In the genomic region with DNA sequence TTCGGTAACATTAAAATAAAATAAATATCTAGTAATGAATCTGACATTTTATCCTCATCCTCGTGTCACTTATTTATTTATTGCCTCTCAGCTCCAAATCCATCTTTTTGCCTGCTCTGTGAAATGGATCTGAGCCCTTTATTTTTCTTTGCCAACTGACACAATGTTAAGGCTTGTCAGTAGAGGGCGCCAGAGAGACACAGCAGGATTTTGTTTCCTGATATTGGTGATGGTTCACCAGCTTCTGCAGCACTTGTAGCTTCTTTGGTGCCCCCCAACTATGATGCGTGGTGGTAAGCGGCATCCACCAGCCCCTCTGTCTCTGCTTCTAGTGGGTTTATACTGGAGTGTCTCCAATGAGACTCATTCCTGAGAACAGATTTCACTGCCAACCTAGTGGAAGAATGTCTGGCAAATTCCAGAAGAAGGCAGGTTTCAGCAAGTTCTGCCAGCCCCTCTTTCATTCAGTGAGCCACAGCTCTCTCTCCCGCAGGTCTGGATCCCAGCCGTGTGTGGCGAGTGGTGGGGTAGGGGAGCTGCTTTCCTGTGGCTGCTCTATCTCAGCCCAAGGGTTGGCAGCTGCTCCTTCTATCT, we compare ENCODE assay signal across 8 cellular contexts.
DNase-seq lines count a peak whose midpoint lies in the region; ATAC-seq and TF ChIP-seq lines count a peak whose summit lies in the region.

No MANE protein-coding gene starts in this region.

- H3K4me3 Mint-ChIP-seq in activated CD4-positive, alpha-beta memory T cell treated with anti-CD3 and anti-CD28 coated beads for 36 hours, result no peak overlapping the region

- no peaks in the 10 kb centered on the region for H3K36me3 Mint-ChIP-seq in activated CD4-positive, alpha-beta memory T cell treated with anti-CD3 and anti-CD28 coated beads for 36 hours

- H3K27ac ChIP-seq in HCT116 (ENCODE audit: low read depth, low read length) (no peak overlapping the region), esophagus muscularis mucosa (replicated peaks in 1 of 4) (no peak overlapping the region)

- no TSS peak for BruUV-seq in HCT116 (replicated peaks; lab: Mats Ljungman, UMichigan)

- CTCF ChIA-PET in HCT116 (lab: Charles Lee), result interaction anchor here (0.8 to 1.5 kb wide), 3 partner anchors 12 to 230 kb away, joined by 3 to 6 read pairs (median 4); no protein-coding TSS in a partner anchor
- CTCF ChIA-PET in activated CD4-positive, alpha-beta memory T cell treated with anti-CD3 and anti-CD28 coated beads for 36 hours (lab: Charles Lee), result interaction anchor here (0.6 to 3.3 kb wide), 17 partner anchors 8 to 451 kb away, joined by 3 to 20 read pairs (median 5); no protein-coding TSS in a partner anchor

- H3K9ac ChIP-seq in HCT116 (ENCODE audit: low read length), result no peak overlapping the region

- no peaks in the 10 kb centered on the region for H4K20me1 ChIP-seq in HCT116 (ENCODE audit: insufficient read depth)

- no peaks in the 10 kb centered on the region for H3K9me3 Mint-ChIP-seq in activated CD4-positive, alpha-beta memory T cell treated with anti-CD3 and anti-CD28 coated beads for 36 hours

- H3K4me1 ChIP-seq in HCT116 (ENCODE audit: control insufficient read depth in 1 of 2, insufficient read depth in 2 of 2, low read length in 2 of 2) (no peaks in the 10 kb centered on the region), esophagus muscularis mucosa (no peaks in the 10 kb centered on the region)

- no peak overlapping the region for H3K27ac Mint-ChIP-seq in activated CD4-positive, alpha-beta memory T cell treated with anti-CD3 and anti-CD28 coated beads for 36 hours

- no peak overlapping the region for H2AFZ ChIP-seq in HCT116 (ENCODE audit: low read depth, low read length, poor library complexity, severe bottlenecking)

- no peak overlapping the region for H3K4me2 ChIP-seq in HCT116 (ENCODE audit: low read length)

- no peak for TF ChIP-seq POLR2A in HCT116 (IDR thresholded peaks at IDR 0.05; ENCODE audit: borderline replicate concordance, extremely low read depth, insufficient read depth, insufficient read length)
- TF ChIP-seq POLR2A in esophagus muscularis mucosa (IDR thresholded peaks at IDR 0.05; ENCODE audit: low read depth), result no peak

- H3K27me3 Mint-ChIP-seq in activated CD4-positive, alpha-beta memory T cell treated with anti-CD3 and anti-CD28 coated beads for 36 hours, result peaks cover 5% of the 10 kb centered on the region

- no peaks in the 10 kb centered on the region for H3K79me2 ChIP-seq in HCT116 (ENCODE audit: insufficient read depth, low read length)

- RAD21 ChIA-PET in HCT116 (lab: Charles Lee; ENCODE audit: low non-redundant PET in 1 of 2, low total read pairs in 2 of 2, uncharacterized antibody in 2 of 2, unreplicated experiment in 2 of 2), result no interaction called here

- no peaks in the 10 kb centered on the region for H3K9me2 ChIP-seq in HCT116 (ENCODE audit: insufficient read depth)

- 60% methylated on average over 8 of the region's 8 CpGs for WGBS in esophagus muscularis mucosa

- POLR2A ChIA-PET in HCT116 (lab: Charles Lee), result no interaction called here
- POLR2A ChIA-PET in activated CD4-positive, alpha-beta memory T cell treated with anti-CD3 and anti-CD28 coated beads for 36 hours (lab: Charles Lee), result no interaction called here

- no peaks in the 10 kb centered on the region for H3K36me3 ChIP-seq in HCT116 (ENCODE audit: control insufficient read depth in 1 of 2, insufficient read depth in 2 of 2, low read length in 2 of 2)
- H3K36me3 ChIP-seq in esophagus muscularis mucosa, result no peaks in the 10 kb centered on the region

- TF ChIP-seq CTCF in HCT116 (IDR thresholded peaks at IDR 0.05 in 2 of 3, conservative IDR thresholded peaks at IDR 0.05 in 1 of 3; ENCODE audit: borderline replicate concordance in 1 of 3, insufficient read depth in 1 of 3, low read depth in 2 of 3, low read length in 2 of 3), result peak; percentile 39 to 91 (median 86); a peak in 5 of 6 replicates
- TF ChIP-seq CTCF in esophagus muscularis mucosa (IDR thresholded peaks at IDR 0.05), result peak; percentile 36 to 68 (median 48)

- peak; percentile 41 for TF ChIP-seq RAD21 in HCT116 (IDR thresholded peaks at IDR 0.05; ENCODE audit: low read depth)

- DNase-seq in NCI-H2196 (lab: John Stamatoyannopoulos, UW; ENCODE audit: unreplicated experiment), result peak; percentile 17
- DNase-seq in NCI-H2196 treated with DMSO at 0.1 percent for 48 hours (lab: John Stamatoyannopoulos, UW; ENCODE audit: unreplicated experiment), result no peak
- DNase-seq in HCT116 (ENCODE audit: low read depth, low spot score), result peak; percentile 3
- peak; percentile 9 for DNase-seq in NCI-H1694 treated with DMSO at 0.1 percent for 48 hours (lab: John Stamatoyannopoulos, UW)
- DNase-seq in activated CD4-positive, alpha-beta memory T cell treated with anti-CD3 and anti-CD28 coated beads for 36 hours, result peak; percentile 51
- no peak for DNase-seq in esophagus muscularis mucosa (ENCODE audit: extremely low spot score)
- DNase-seq in retina, result peak; percentile 51

- ATAC-seq in HCT116 (no peak), GM21447 (IDR thresholded peaks at IDR 0.05; ENCODE audit: unreplicated experiment) (no peak)

- intact Hi-C loops in HCT116 (cut with micrococcal nuclease) (loop anchor here (5.0 to 10.0 kb wide), 2 partner anchors 235 to 363 kb away; no protein-coding TSS in a partner anchor), esophagus muscularis mucosa (cut with DNase I) (no loop called here)
- intact Hi-C loops in activated CD4-positive, alpha-beta memory T cell treated with anti-CD3 and anti-CD28 coated beads for 36 hours (cut with micrococcal nuclease), result loop anchor here (1.0 to 2.0 kb wide), 3 partner anchors 171 to 451 kb away; no protein-coding TSS in a partner anchor

- TF ChIP-seq EP300 in esophagus muscularis mucosa (IDR thresholded peaks at IDR 0.05), result no peak

- no peaks in the 10 kb centered on the region for H3K4me1 Mint-ChIP-seq in activated CD4-positive, alpha-beta memory T cell treated with anti-CD3 and anti-CD28 coated beads for 36 hours (ENCODE audit: low read depth)

- H3K9me3 ChIP-seq in HCT116 (ENCODE audit: control insufficient read depth in 1 of 2, insufficient read depth in 1 of 2, low read depth in 1 of 2, low read length in 2 of 2), result no peaks in the 10 kb centered on the region
- no peaks in the 10 kb centered on the region for H3K9me3 ChIP-seq in esophagus muscularis mucosa

- H3K4me3 ChIP-seq in HCT116 (replicated peaks in 1 of 2; ENCODE audit: low read depth in 1 of 2, low read length in 2 of 2), result no peak overlapping the region
- no peak overlapping the region for H3K4me3 ChIP-seq in esophagus muscularis mucosa

- no peaks in the 10 kb centered on the region for H3K27me3 ChIP-seq in HCT116 (ENCODE audit: insufficient read depth, low read length)
- H3K27me3 ChIP-seq in esophagus muscularis mucosa, result peaks cover 0 to 3% (median 0%) of the 10 kb centered on the region in 4 donors

TF ChIP-seq in HCT116, 20 proteins besides CTCF, POLR2A, EP300 and RAD21 (continues in another document):
- TF ChIP-seq EGR1 (IDR thresholded peaks at IDR 0.05; ENCODE audit: low read depth) (no peak), FOSL1 (IDR thresholded peaks at IDR 0.05; ENCODE audit: low read depth) (no peak), TCF7L2 (IDR thresholded peaks at IDR 0.05; ENCODE audit: borderline replicate concordance, extremely low read depth, insufficient read depth, insufficient read length) (no peak), CEBPB (IDR thresholded peaks at IDR 0.05; ENCODE audit: low read depth) (no peak), POLR2AphosphoS5 (IDR thresholded peaks at IDR 0.05; ENCODE audit: low read depth, low read length) (no peak), CBX3 (IDR thresholded peaks at IDR 0.05; ENCODE audit: low read depth) (no peak), EZH2 (IDR thresholded peaks at IDR 0.05) (no peak), JUND (IDR thresholded peaks at IDR 0.05) (no peak), ZNF274 (IDR thresholded peaks at IDR 0.05; ENCODE audit: low read depth, low read length) (no peak)
- TF ChIP-seq, protein P1, sequence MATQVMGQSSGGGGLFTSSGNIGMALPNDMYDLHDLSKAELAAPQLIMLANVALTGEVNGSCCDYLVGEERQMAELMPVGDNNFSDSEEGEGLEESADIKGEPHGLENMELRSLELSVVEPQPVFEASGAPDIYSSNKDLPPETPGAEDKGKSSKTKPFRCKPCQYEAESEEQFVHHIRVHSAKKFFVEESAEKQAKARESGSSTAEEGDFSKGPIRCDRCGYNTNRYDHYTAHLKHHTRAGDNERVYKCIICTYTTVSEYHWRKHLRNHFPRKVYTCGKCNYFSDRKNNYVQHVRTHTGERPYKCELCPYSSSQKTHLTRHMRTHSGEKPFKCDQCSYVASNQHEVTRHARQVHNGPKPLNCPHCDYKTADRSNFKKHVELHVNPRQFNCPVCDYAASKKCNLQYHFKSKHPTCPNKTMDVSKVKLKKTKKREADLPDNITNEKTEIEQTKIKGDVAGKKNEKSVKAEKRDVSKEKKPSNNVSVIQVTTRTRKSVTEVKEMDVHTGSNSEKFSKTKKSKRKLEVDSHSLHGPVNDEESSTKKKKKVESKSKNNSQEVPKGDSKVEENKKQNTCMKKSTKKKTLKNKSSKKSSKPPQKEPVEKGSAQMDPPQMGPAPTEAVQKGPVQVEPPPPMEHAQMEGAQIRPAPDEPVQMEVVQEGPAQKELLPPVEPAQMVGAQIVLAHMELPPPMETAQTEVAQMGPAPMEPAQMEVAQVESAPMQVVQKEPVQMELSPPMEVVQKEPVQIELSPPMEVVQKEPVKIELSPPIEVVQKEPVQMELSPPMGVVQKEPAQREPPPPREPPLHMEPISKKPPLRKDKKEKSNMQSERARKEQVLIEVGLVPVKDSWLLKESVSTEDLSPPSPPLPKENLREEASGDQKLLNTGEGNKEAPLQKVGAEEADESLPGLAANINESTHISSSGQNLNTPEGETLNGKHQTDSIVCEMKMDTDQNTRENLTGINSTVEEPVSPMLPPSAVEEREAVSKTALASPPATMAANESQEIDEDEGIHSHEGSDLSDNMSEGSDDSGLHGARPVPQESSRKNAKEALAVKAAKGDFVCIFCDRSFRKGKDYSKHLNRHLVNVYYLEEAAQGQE (IDR thresholded peaks at IDR 0.05; ENCODE audit: low read depth), result no peak
- TF ChIP-seq, protein P2, sequence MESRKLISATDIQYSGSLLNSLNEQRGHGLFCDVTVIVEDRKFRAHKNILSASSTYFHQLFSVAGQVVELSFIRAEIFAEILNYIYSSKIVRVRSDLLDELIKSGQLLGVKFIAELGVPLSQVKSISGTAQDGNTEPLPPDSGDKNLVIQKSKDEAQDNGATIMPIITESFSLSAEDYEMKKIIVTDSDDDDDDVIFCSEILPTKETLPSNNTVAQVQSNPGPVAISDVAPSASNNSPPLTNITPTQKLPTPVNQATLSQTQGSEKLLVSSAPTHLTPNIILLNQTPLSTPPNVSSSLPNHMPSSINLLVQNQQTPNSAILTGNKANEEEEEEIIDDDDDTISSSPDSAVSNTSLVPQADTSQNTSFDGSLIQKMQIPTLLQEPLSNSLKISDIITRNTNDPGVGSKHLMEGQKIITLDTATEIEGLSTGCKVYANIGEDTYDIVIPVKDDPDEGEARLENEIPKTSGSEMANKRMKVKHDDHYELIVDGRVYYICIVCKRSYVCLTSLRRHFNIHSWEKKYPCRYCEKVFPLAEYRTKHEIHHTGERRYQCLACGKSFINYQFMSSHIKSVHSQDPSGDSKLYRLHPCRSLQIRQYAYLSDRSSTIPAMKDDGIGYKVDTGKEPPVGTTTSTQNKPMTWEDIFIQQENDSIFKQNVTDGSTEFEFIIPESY (IDR thresholded peaks at IDR 0.05; ENCODE audit: extremely low read depth, insufficient replicate concordance, low read length), result no peak

Comparison
In these comparisons a context has a peak if more than half of its experiments do, and no peak if none do; other contexts are left out.
1. DNase-seq: peak in NCI-H2196 (single experiment), HCT116 (single experiment), NCI-H1694 treated with DMSO at 0.1 percent for 48 hours (single experiment), activated CD4-positive, alpha-beta memory T cell treated with anti-CD3 and anti-CD28 coated beads for 36 hours (single experiment) and retina (single experiment); none in NCI-H2196 treated with DMSO at 0.1 percent for 48 hours (single experiment) and esophagus muscularis mucosa (single experiment).